ENCODE assay signal across 39 cellular contexts in genomic region chr10:7881119-7881518, GRCh38.
"Had no signal": no experiment of that assay in that cellular context is flagged by ENCODE, and none has a peak within 500 bp of the region (broad histone marks: within the 10 kb centered on the region; RNA-seq: fewer than 3 reads in every experiment).

No MANE protein-coding gene starts in this region.

- H3K36me3 ChIP-seq: adrenal gland, ascending aorta, brain microvascular endothelial cell, breast epithelium, cardiac muscle cell had no signal

- FAIRE-seq: astrocyte, bronchial epithelial cell had no signal

- H3K9me3 ChIP-seq: adrenal gland, ascending aorta, breast epithelium had no signal

- H3K4me3 ChIP-seq: adrenal gland, ascending aorta, body of pancreas, breast epithelium, cardiac muscle cell had no signal

- H3K36me3 Mint-ChIP-seq: activated naive CD4-positive, alpha-beta T cell treated with anti-CD3 and anti-CD28 coated beads, Interleukin-2, amount 10 ng/mL, durations not matched to agents 7 days and 5 days; activated naive CD4-positive, alpha-beta T cell treated with anti-CD3 and anti-CD28 coated beads, Interleukin-2, amount 50 U/mL, for 72 hours; activated naive CD8-positive, alpha-beta T cell treated with anti-CD3 and anti-CD28 coated beads, Interleukin-2, amount 10 ng/mL, durations not matched to agents 7 days and 5 days; brain had no signal

- H3K27me3 Mint-ChIP-seq: activated naive CD4-positive, alpha-beta T cell treated with anti-CD3 and anti-CD28 coated beads, Interleukin-2, amount 10 ng/mL, durations not matched to agents 7 days and 5 days; activated naive CD4-positive, alpha-beta T cell treated with anti-CD3 and anti-CD28 coated beads, Interleukin-2, amount 50 U/mL, for 24 hours; activated naive CD8-positive, alpha-beta T cell; activated naive CD8-positive, alpha-beta T cell treated with anti-CD3 and anti-CD28 coated beads for 36 hours; activated naive CD8-positive, alpha-beta T cell treated with anti-CD3 and anti-CD28 coated beads, Interleukin-2, amount 10 ng/mL, durations not matched to agents 7 days and 5 days; activated naive CD8-positive, alpha-beta T cell treated with anti-CD3 and anti-CD28 coated beads, Interleukin-2, amount 50 U/mL, for 24 hours; activated T-cell treated with anti-CD3 and anti-CD28 coated beads, Interleukin-2, amount 50 U/mL, for 24 hours; activated T-helper 17 cell treated with anti-CD3 and anti-CD28 coated beads, Interleukin-2, amount 50 U/mL, for 72 hours; central memory CD8-positive, alpha-beta T cell had no signal

- H3K4me1 ChIP-seq: ascending aorta, breast epithelium had no signal

- H3K27ac Mint-ChIP-seq: activated naive CD4-positive, alpha-beta T cell treated with anti-CD3 and anti-CD28 coated beads for 36 hours; activated naive CD4-positive, alpha-beta T cell treated with anti-CD3 and anti-CD28 coated beads, Interleukin-2, amount 10 ng/mL, durations not matched to agents 7 days and 5 days; activated naive CD4-positive, alpha-beta T cell treated with anti-CD3 and anti-CD28 coated beads, Interleukin-2, amount 50 U/mL, for 24 hours; activated naive CD4-positive, alpha-beta T cell treated with anti-CD3 and anti-CD28 coated beads, Interleukin-2, amount 50 U/mL, for 72 hours; activated naive CD8-positive, alpha-beta T cell; activated naive CD8-positive, alpha-beta T cell treated with anti-CD3 and anti-CD28 coated beads for 36 hours; activated naive CD8-positive, alpha-beta T cell treated with anti-CD3 and anti-CD28 coated beads, Interleukin-2, amount 10 ng/mL, durations not matched to agents 7 days and 5 days; activated naive CD8-positive, alpha-beta T cell treated with anti-CD3 and anti-CD28 coated beads, Interleukin-2, amount 50 U/mL, for 24 hours; activated T-cell treated with anti-CD3 and anti-CD28 coated beads, Interleukin-2, amount 50 U/mL, for 24 hours; activated T-cell treated with anti-CD3 and anti-CD28 coated beads, Interleukin-2, amount 50 U/mL, for 72 hours; activated T-helper 1 cell treated with anti-CD3 and anti-CD28 coated beads, Interleukin-12 subunit alpha, Interleukin-12 subunit beta, Interleukin-2, Interleukin-4 antibody, amounts not matched to agents 30 ng/mL and 10 ng/mL and 1 ng/mL, durations not matched to agents 14 hours and 24 hours and 36 hours; activated T-helper 17 cell treated with anti-CD3 and anti-CD28 coated beads, Interleukin-2, amount 50 U/mL, for 72 hours; activated T-helper 2 cell treated with anti-CD3 and anti-CD28 coated beads, Interferon-gamma antibody, Interleukin-2, Interleukin-4, amounts not matched to agents 10 μg/mL and 5 μg/mL and 100 μg/mL, durations not matched to agents 14 hours and 24 hours and 36 hours; brain had no signal

- H3K27ac ChIP-seq: adrenal gland, ascending aorta, body of pancreas, brain microvascular endothelial cell, breast epithelium, cardiac muscle cell had no signal

- H3K4me3 Mint-ChIP-seq: activated naive CD4-positive, alpha-beta T cell treated with anti-CD3 and anti-CD28 coated beads for 36 hours; activated naive CD4-positive, alpha-beta T cell treated with anti-CD3 and anti-CD28 coated beads, Interleukin-2, amount 10 ng/mL, durations not matched to agents 7 days and 5 days; activated naive CD4-positive, alpha-beta T cell treated with anti-CD3 and anti-CD28 coated beads, Interleukin-2, amount 50 U/mL, for 24 hours; activated naive CD8-positive, alpha-beta T cell; activated naive CD8-positive, alpha-beta T cell treated with anti-CD3 and anti-CD28 coated beads for 36 hours; activated naive CD8-positive, alpha-beta T cell treated with anti-CD3 and anti-CD28 coated beads, Interleukin-2, amount 10 ng/mL, durations not matched to agents 7 days and 5 days; activated naive CD8-positive, alpha-beta T cell treated with anti-CD3 and anti-CD28 coated beads, Interleukin-2, amount 50 U/mL, for 24 hours; activated T-cell treated with anti-CD3 and anti-CD28 coated beads, Interleukin-2, amount 50 U/mL, for 24 hours; activated T-cell treated with anti-CD3 and anti-CD28 coated beads, Interleukin-2, amount 50 U/mL, for 4 hours; activated T-cell treated with anti-CD3 and anti-CD28 coated beads, Interleukin-2, amount 50 U/mL, for 72 hours; activated T-helper 1 cell treated with anti-CD3 and anti-CD28 coated beads, Interleukin-12 subunit alpha, Interleukin-12 subunit beta, Interleukin-2, Interleukin-4 antibody, amounts not matched to agents 30 ng/mL and 10 ng/mL and 1 ng/mL, durations not matched to agents 14 hours and 24 hours and 36 hours; activated T-helper 17 cell treated with anti-CD3 and anti-CD28 coated beads, Interleukin-2, amount 50 U/mL, for 72 hours; brain; central memory CD8-positive, alpha-beta T cell had no signal

- DNase-seq: activated effector memory CD4-positive, alpha-beta T cell treated with anti-CD3 and anti-CD28 coated beads, Interleukin-2, amount 50 U/mL, for 16 hours; activated effector memory CD4-positive, alpha-beta T cell treated with Interleukin-2 at 50 U/mL for 16 hours; activated gamma-delta T cell; activated gamma-delta T cell treated with Interleukin-2 at 50 U/mL for 16 hours; activated naive CD4-positive, alpha-beta T cell; activated naive CD4-positive, alpha-beta T cell treated with anti-CD3 and anti-CD28 coated beads for 36 hours; activated naive CD4-positive, alpha-beta T cell treated with anti-CD3 and anti-CD28 coated beads, Interleukin-2, amount 10 ng/mL, durations not matched to agents 7 days and 5 days; activated naive CD4-positive, alpha-beta T cell treated with anti-CD3 and anti-CD28 coated beads, Interleukin-2, amount 50 U/mL, for 16 hours; activated naive CD4-positive, alpha-beta T cell treated with Interleukin-2 at 50 U/mL for 16 hours; activated naive CD8-positive, alpha-beta T cell treated with anti-CD3 and anti-CD28 coated beads for 36 hours; activated naive CD8-positive, alpha-beta T cell treated with anti-CD3 and anti-CD28 coated beads, Interleukin-2, amount 10 ng/mL, durations not matched to agents 7 days and 5 days; activated naive CD8-positive, alpha-beta T cell treated with anti-CD3 and anti-CD28 coated beads, Interleukin-2, amount 50 U/mL, for 24 hours; activated T-cell treated with anti-CD3 and anti-CD28 coated beads, Interleukin-2, amount 50 U/mL, for 24 hours; activated T-cell treated with anti-CD3 and anti-CD28 coated beads, Interleukin-2, amount 50 U/mL, for 4 hours; activated T-cell treated with anti-CD3 and anti-CD28 coated beads, Interleukin-2, amount 50 U/mL, for 48 hours; activated T-cell treated with anti-CD3 and anti-CD28 coated beads, Interleukin-2, amount 50 U/mL, for 72 hours; adrenal gland; amniotic stem cell; amygdala; anterior cingulate cortex; aorta; body of pancreas; brain microvascular endothelial cell; caudate nucleus; central memory CD4-positive, alpha-beta T cell; cerebellar nuclear complex had no signal

- H3K9me3 Mint-ChIP-seq: activated naive CD4-positive, alpha-beta T cell treated with anti-CD3 and anti-CD28 coated beads for 36 hours; activated naive CD4-positive, alpha-beta T cell treated with anti-CD3 and anti-CD28 coated beads, Interleukin-2, amount 10 ng/mL, durations not matched to agents 7 days and 5 days; activated naive CD4-positive, alpha-beta T cell treated with anti-CD3 and anti-CD28 coated beads, Interleukin-2, amount 50 U/mL, for 24 hours; activated naive CD4-positive, alpha-beta T cell treated with anti-CD3 and anti-CD28 coated beads, Interleukin-2, amount 50 U/mL, for 72 hours; activated naive CD8-positive, alpha-beta T cell treated with anti-CD3 and anti-CD28 coated beads for 36 hours; activated naive CD8-positive, alpha-beta T cell treated with anti-CD3 and anti-CD28 coated beads, Interleukin-2, amount 10 ng/mL, durations not matched to agents 7 days and 5 days; activated naive CD8-positive, alpha-beta T cell treated with anti-CD3 and anti-CD28 coated beads, Interleukin-2, amount 50 U/mL, for 24 hours; activated T-cell treated with anti-CD3 and anti-CD28 coated beads, Interleukin-2, amount 50 U/mL, for 24 hours; activated T-cell treated with anti-CD3 and anti-CD28 coated beads, Interleukin-2, amount 50 U/mL, for 4 hours; activated T-cell treated with anti-CD3 and anti-CD28 coated beads, Interleukin-2, amount 50 U/mL, for 72 hours; activated T-helper 1 cell treated with anti-CD3 and anti-CD28 coated beads, Interleukin-12 subunit alpha, Interleukin-12 subunit beta, Interleukin-2, Interleukin-4 antibody, amounts not matched to agents 30 ng/mL and 10 ng/mL and 1 ng/mL, durations not matched to agents 14 hours and 24 hours and 36 hours; activated T-helper 17 cell treated with anti-CD3 and anti-CD28 coated beads, Interleukin-2, amount 50 U/mL, for 72 hours; activated T-helper 2 cell treated with anti-CD3 and anti-CD28 coated beads, Interferon-gamma antibody, Interleukin-2, Interleukin-4, amounts not matched to agents 10 μg/mL and 5 μg/mL and 100 μg/mL, durations not matched to agents 14 hours and 24 hours and 36 hours; brain; central memory CD8-positive, alpha-beta T cell had no signal

- ATAC-seq: activated naive CD4-positive, alpha-beta T cell treated with anti-CD3 and anti-CD28 coated beads, Interleukin-2, amount 50 U/mL, for 72 hours; activated naive CD8-positive, alpha-beta T cell treated with anti-CD3 and anti-CD28 coated beads, Interleukin-2, amount 50 U/mL, for 24 hours; activated T-cell treated with anti-CD3 and anti-CD28 coated beads, Interleukin-2, amount 50 U/mL, for 4 hours; activated T-cell treated with anti-CD3 and anti-CD28 coated beads, Interleukin-2, amount 50 U/mL, for 72 hours; activated T-helper 17 cell treated with anti-CD3 and anti-CD28 coated beads, Interleukin-2, amount 50 U/mL, for 72 hours; body of pancreas had no signal

- H3K27me3 ChIP-seq: adrenal gland, ascending aorta, body of pancreas, brain microvascular endothelial cell, breast epithelium, cardiac muscle cell had no signal

- H3K4me1 Mint-ChIP-seq: activated naive CD4-positive, alpha-beta T cell treated with anti-CD3 and anti-CD28 coated beads, Interleukin-2, amount 10 ng/mL, durations not matched to agents 7 days and 5 days; brain had no signal
